ENCODE assay signal across 18 cellular contexts in the genomic region with DNA sequence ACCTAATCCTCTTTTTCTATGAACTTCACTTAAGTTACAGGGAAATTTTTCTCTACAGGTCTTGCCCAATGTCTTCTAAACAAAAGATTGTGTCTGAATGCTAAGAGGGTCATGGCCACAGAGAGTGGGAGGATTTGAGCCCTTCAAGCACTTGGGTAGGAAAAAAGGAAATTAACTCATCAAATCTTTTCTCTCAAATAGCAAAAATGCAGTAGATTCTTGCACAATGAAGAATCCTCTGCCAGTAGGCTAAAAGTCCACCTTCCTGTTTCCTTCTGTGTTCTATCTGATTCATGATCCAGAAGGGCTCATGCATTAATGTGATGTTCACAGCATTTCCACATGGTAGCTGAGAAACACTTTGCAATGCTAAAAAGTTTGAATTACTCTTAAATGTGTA.
A peak's percentile ranks its signal among the peaks of the same experiment; 100 is the strongest.
DNase-seq lines count a peak whose midpoint lies in the region; ATAC-seq and TF ChIP-seq lines count a peak whose summit lies in the region.
"Had no signal": no experiment of that assay in that cellular context is flagged by ENCODE, and none has a peak within 500 bp of the region (broad histone marks: within the 10 kb centered on the region; RNA-seq: fewer than 3 reads in every experiment).

No MANE protein-coding gene starts in this region.

- no peaks in the 10 kb centered on the region for H3K79me1 ChIP-seq in IMR-90 (ENCODE audit: low read depth in 1 of 2, low read length in 2 of 2)

- H3K4me1 ChIP-seq in IMR-90 (ENCODE audit: control insufficient read depth, insufficient read depth, low read length) = no peaks in the 10 kb centered on the region
- no peaks in the 10 kb centered on the region for H3K4me1 ChIP-seq in OCI-LY7 (ENCODE audit: insufficient read depth, low read length, poor library complexity, severe bottlenecking)
- H3K4me1 ChIP-seq: body of pancreas, colonic mucosa, tibial nerve had no signal

- intact Hi-C loops in IMR-90 (cut with micrococcal nuclease) = no loop called here
- intact Hi-C loops in OCI-LY7 (cut with micrococcal nuclease; ENCODE audit: unreplicated experiment) = no loop called here

- H2BK20ac ChIP-seq in IMR-90 (ENCODE audit: low read depth, low read length) = no peak overlapping the region

- DNase-seq in IMR-90 (peak; percentile 42), SKM-1 (lab: John Stamatoyannopoulos, UW; ENCODE audit: unreplicated experiment) (peak; percentile 23), fibroblast of mammary gland (ENCODE audit: low read depth) (peak; percentile 77), OCI-LY7 (ENCODE audit: low spot score) (no peak), mucosa of gallbladder (ENCODE audit: low spot score) (no peak)
- DNase-seq: activated CD4-positive, alpha-beta T cell treated with anti-CD3 and anti-CD28 coated beads for 4 hours; activated naive CD8-positive, alpha-beta T cell treated with anti-CD3 and anti-CD28 coated beads for 36 hours; body of pancreas; colonic mucosa; COR-L47; heart right ventricle; immature natural killer cell; NCI-H2227 treated with DMSO at 0.1 percent for 48 hours; stimulated activated CD4-positive, alpha-beta T cell treated with anti-CD3 and anti-CD28 coated beads, Interleukin-4, amount 100 ng/mL, for 24 hours had no signal

- no peak overlapping the region for H4K91ac ChIP-seq in IMR-90 (ENCODE audit: insufficient read depth, low read depth, low read length)

- H2AK5ac ChIP-seq in IMR-90 (ENCODE audit: low read depth, low read length) = no peak overlapping the region

- H3K56ac ChIP-seq in IMR-90 (ENCODE audit: extremely low read depth, insufficient read depth, low read length) = no peak overlapping the region

- H2BK15ac ChIP-seq in IMR-90 (ENCODE audit: low read depth, low read length) = no peak overlapping the region

- H3K27ac ChIP-seq in IMR-90 (ENCODE audit: insufficient read depth, low read length) = no peak overlapping the region
- H3K27ac ChIP-seq in OCI-LY7 (ENCODE audit: low read depth, low read length, poor library complexity, severe bottlenecking) = no peak overlapping the region
- H3K27ac ChIP-seq: body of pancreas, colonic mucosa, heart right ventricle, RWPE1, tibial nerve had no signal

- no peak overlapping the region for H4K5ac ChIP-seq in IMR-90 (ENCODE audit: low read depth, low read length)

- POLR2A ChIA-PET in IMR-90 (lab: Charles Lee; ENCODE audit: unreplicated experiment) (no interaction called here), OCI-LY7 (lab: Charles Lee) (no interaction called here)

- H3K4me3 ChIP-seq in IMR-90 (ENCODE audit: insufficient read depth, low read depth, low read length) = no peak overlapping the region
- H3K4me3 ChIP-seq in fibroblast of mammary gland (ENCODE audit: control insufficient read depth, low read depth, low read length) = no peak overlapping the region
- H3K4me3 ChIP-seq in OCI-LY7 (ENCODE audit: low read depth, low read length, poor library complexity, severe bottlenecking) = no peak overlapping the region
- H3K4me3 ChIP-seq: body of pancreas, colonic mucosa, heart right ventricle, tibial nerve had no signal

- H2BK5ac ChIP-seq in IMR-90 (ENCODE audit: low read depth, low read length, poor library complexity, severe bottlenecking) = no peak overlapping the region

- ATAC-seq in IMR-90 (ENCODE audit: low read depth) (no peak), HG02852 (IDR thresholded peaks at IDR 0.05; ENCODE audit: unreplicated experiment) (no peak), GM19035 (IDR thresholded peaks at IDR 0.05; ENCODE audit: unreplicated experiment) (no peak)
- ATAC-seq: body of pancreas, heart right ventricle had no signal

- TF ChIP-seq RAD21 in IMR-90 (IDR thresholded peaks at IDR 0.05; ENCODE audit: low read length) = no peak

- no peak for TF ChIP-seq POLR2A in IMR-90 (IDR thresholded peaks at IDR 0.05; ENCODE audit: low read depth, low read length)

- no peak overlapping the region for H3K4ac ChIP-seq in IMR-90 (ENCODE audit: low read depth, low read length)

- H3K36me3 ChIP-seq in IMR-90 (ENCODE audit: control insufficient read depth, insufficient read depth, low read length) (no peaks in the 10 kb centered on the region), OCI-LY7 (ENCODE audit: insufficient read depth, low read length) (no peaks in the 10 kb centered on the region)
- H3K36me3 ChIP-seq: colonic mucosa, heart right ventricle, tibial nerve had no signal

- H3K9me2 ChIP-seq in OCI-LY7 (ENCODE audit: insufficient read depth, low read length) = no peaks in the 10 kb centered on the region

- TF ChIP-seq CTCF in IMR-90 (conservative IDR thresholded peaks at IDR 0.05; ENCODE audit: low read depth, low read length) = no peak
- no peak for TF ChIP-seq CTCF in fibroblast of mammary gland (conservative IDR thresholded peaks at IDR 0.05; ENCODE audit: control insufficient read depth, insufficient read depth, low read depth, low read length)
- no peak for TF ChIP-seq CTCF in OCI-LY7 (conservative IDR thresholded peaks at IDR 0.05; ENCODE audit: low read length)

- in situ Hi-C loops in IMR-90 (cut with MboI; ENCODE audit: low sequenced_read_pairs) = no loop called here

- H2BK120ac ChIP-seq in IMR-90 (ENCODE audit: low read depth, low read length) = no peak overlapping the region

- H4K20me1 ChIP-seq in IMR-90 (ENCODE audit: insufficient read depth, low read length) (no peaks in the 10 kb centered on the region), OCI-LY7 (ENCODE audit: insufficient read depth, low read length) (no peaks in the 10 kb centered on the region)

- dilution Hi-C loops in IMR-90 (cut with HindIII; ENCODE audit: low sequenced_read_pairs, unreplicated experiment) = no loop called here

- H3K23ac ChIP-seq in IMR-90 (ENCODE audit: low read depth, low read length) = no peak overlapping the region

- H3K14ac ChIP-seq in IMR-90 (replicated peaks; ENCODE audit: low read depth, low read length) = no peak overlapping the region

- no peak overlapping the region for H4K8ac ChIP-seq in IMR-90 (ENCODE audit: low read depth in 2 of 2, low read length in 2 of 2)

- CTCF ChIA-PET in IMR-90 (lab: Yijun Ruan, JAX) = interaction anchor here (0.5 kb wide), 1 partner anchor 132 kb away, joined by 3 read pairs; no protein-coding TSS in a partner anchor
- CTCF ChIA-PET in OCI-LY7 (lab: Charles Lee; ENCODE audit: unreplicated experiment) = no interaction called here

- H3K9ac ChIP-seq in IMR-90 (ENCODE audit: low read depth, low read length) = no peak overlapping the region

- H3K27me3 ChIP-seq in IMR-90 (ENCODE audit: control insufficient read depth, insufficient read depth, low read length) = peaks cover 8% of the 10 kb centered on the region
- H3K27me3 ChIP-seq: body of pancreas, colonic mucosa, tibial nerve had no signal

- H2AFZ ChIP-seq in IMR-90 (replicated peaks; ENCODE audit: low read length, poor library complexity) = no peak overlapping the region
- H2AFZ ChIP-seq in OCI-LY7 (ENCODE audit: low read length) = no peak overlapping the region

- H3K18ac ChIP-seq in IMR-90 (ENCODE audit: low read depth, low read length) = no peak overlapping the region

- BruUV-seq in IMR-90 (replicated peaks; lab: Mats Ljungman, UMichigan) = no TSS peak
- BruUV-seq in OCI-LY7 (replicated peaks; lab: Mats Ljungman, UMichigan) = no TSS peak

- H2AK9ac ChIP-seq in IMR-90 (replicated peaks; ENCODE audit: low read depth, low read length, poor library complexity) = no peak overlapping the region

- H3K79me2 ChIP-seq in OCI-LY7 (ENCODE audit: insufficient read depth, low read depth, low read length) = no peaks in the 10 kb centered on the region

- no peak overlapping the region for H3K4me2 ChIP-seq in IMR-90 (ENCODE audit: low read depth, low read length)
- no peak overlapping the region for H3K4me2 ChIP-seq in OCI-LY7 (ENCODE audit: low read length)

- no peaks in the 10 kb centered on the region for H3K9me1 ChIP-seq in IMR-90 (ENCODE audit: insufficient read depth, low read length)

- H3K9me3 ChIP-seq in IMR-90 (ENCODE audit: control insufficient read depth, insufficient read depth, low read length) (0 out of 2 replicates have a peak, but pooled peaks cover 2% of the 10 kb centered on the region), OCI-LY7 (ENCODE audit: low read length) (no peaks in the 10 kb centered on the region)
- H3K9me3 ChIP-seq: body of pancreas, colonic mucosa, heart right ventricle, tibial nerve had no signal

TF ChIP-seq in IMR-90, 13 proteins besides CTCF, POLR2A, EP300 and RAD21:
- TF ChIP-seq RCOR1 (IDR thresholded peaks at IDR 0.05; ENCODE audit: insufficient replicate concordance, low read length) (no peak), CEBPB (IDR thresholded peaks at IDR 0.05; ENCODE audit: low read depth, low read length) (peak; percentile 43; the same call in 1 of the 2 replicates), MAZ (IDR thresholded peaks at IDR 0.05; ENCODE audit: borderline replicate concordance, low read depth, low read length) (no peak), MAFK (IDR thresholded peaks at IDR 0.05; ENCODE audit: low read depth, low read length) (no peak)
TF ChIP-seq in IMR-90: peak in this region for 1.

Comparison
In these comparisons a context has a peak if more than half of its experiments do, and no peak if none do; other contexts are left out.
1. DNase-seq: peak in IMR-90 (single experiment), SKM-1 (single experiment) and fibroblast of mammary gland (single experiment); none in OCI-LY7 (single experiment) and mucosa of gallbladder (single experiment).